ENCODE assay signal across 28 cellular contexts in the genomic region with DNA sequence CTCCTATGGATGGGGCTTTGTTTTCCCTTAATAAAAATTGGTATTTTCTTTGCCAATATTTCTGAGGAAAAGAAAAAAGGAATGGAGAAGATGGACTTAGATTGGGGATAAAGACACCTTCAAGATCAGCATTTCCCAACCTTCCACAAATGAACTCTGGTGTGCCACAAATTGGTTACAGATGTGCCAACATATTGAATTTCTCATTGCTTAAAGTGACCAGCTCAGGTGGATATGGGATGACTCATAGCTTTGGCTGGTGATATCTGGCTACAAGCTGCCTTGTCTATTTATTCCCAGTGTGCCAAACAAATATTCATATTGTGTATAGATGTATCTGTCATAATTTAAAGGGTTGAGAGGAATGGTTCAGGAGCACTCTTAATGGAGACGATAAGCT. TPM values are rescaled to one million over a fixed set of nuclear protein-coding genes. Genes with fewer than 3 reads are reported as not detected.
DNase-seq lines count a peak whose midpoint lies in the region; ATAC-seq and TF ChIP-seq lines count a peak whose summit lies in the region.
"Had no signal": no experiment of that assay in that cellular context is flagged by ENCODE, and none has a peak within 500 bp of the region (broad histone marks: within the 10 kb centered on the region; RNA-seq: fewer than 3 reads in every experiment).

No MANE protein-coding gene starts in this region.

- H3K4me1 ChIP-seq in SK-N-SH (ENCODE audit: control insufficient read depth in 1 of 2, insufficient read depth in 2 of 2, low read depth in 1 of 2, low read length in 1 of 2) (no peaks in the 10 kb centered on the region), mammary epithelial cell (ENCODE audit: insufficient read depth, low read length) (no peaks in the 10 kb centered on the region), esophagus muscularis mucosa (no peaks in the 10 kb centered on the region)
- H3K4me1 ChIP-seq: parathyroid adenoma, Peyer's patch had no signal

- no peak for TF ChIP-seq RAD21 in SK-N-SH (IDR thresholded peaks at IDR 0.05; ENCODE audit: low read length)

- ATAC-seq in SK-N-SH treated with all-trans-retinoic acid at 6 μM for 48 hours: no peak
- ATAC-seq: left ventricle myocardium superior; stimulated activated naive B cell treated with anti-CD40 and anti-IgM and Interleukin-4, amounts not matched to agents 10 μg/mL and 1 μg/mL and 100 μg/mL, for 72 hours had no signal

- no peak for TF ChIP-seq POLR2A in esophagus muscularis mucosa (IDR thresholded peaks at IDR 0.05; ENCODE audit: low read depth)

- H4K20me1 ChIP-seq in SK-N-SH (ENCODE audit: insufficient read depth): no peaks in the 10 kb centered on the region
- H4K20me1 ChIP-seq in mammary epithelial cell (ENCODE audit: insufficient read depth, low read length): no peaks in the 10 kb centered on the region

- DNase-seq in SK-N-SH: no peak
- peak; percentile 20 for DNase-seq in ELR (ENCODE audit: low read depth)
- DNase-seq in mammary epithelial cell: peak; percentile 14
- peak; percentile 2 for DNase-seq in kidney tubule cell (ENCODE audit: low spot score)
- no peak for DNase-seq in esophagus muscularis mucosa (ENCODE audit: extremely low spot score)
- DNase-seq in progenitor cell of endocrine pancreas (ENCODE audit: low spot score, unreplicated experiment): no peak
- DNase-seq in NOMO-1 treated with DMSO at 0.1 percent for 48 hours (lab: John Stamatoyannopoulos, UW; ENCODE audit: unreplicated experiment): no peak
- DNase-seq: 8988T; activated CD4-positive, alpha-beta T cell treated with anti-CD3 and anti-CD28 coated beads for 4 hours; activated CD8-positive, alpha-beta memory T cell treated with anti-CD3 and anti-CD28 coated beads for 24 hours; glutamatergic neuron; HCEC 1CT; left ventricle myocardium superior; NCI-H1436 treated with DMSO at 0.1 percent for 48 hours; NCI-H2081 treated with DMSO at 0.1 percent for 48 hours; NCI-H226; Peyer's patch; SIG-M5; small intestine; stimulated activated naive B cell treated with anti-CD40 and anti-IgM and Interleukin-4, amounts not matched to agents 10 μg/mL and 1 μg/mL and 100 μg/mL, for 72 hours; SW 1271; T-helper 9 cell had no signal

- H3K4me3 Mint-ChIP-seq in progenitor cell of endocrine pancreas (ENCODE audit: low read depth): no peak overlapping the region
- H3K4me3 Mint-ChIP-seq: brain; stimulated activated naive B cell treated with anti-CD40 and anti-IgM and Interleukin-4, amounts not matched to agents 10 μg/mL and 1 μg/mL and 100 μg/mL, for 72 hours had no signal

- H3K27ac ChIP-seq in SK-N-SH (ENCODE audit: low read depth in 2 of 2, low read length in 1 of 2) (no peak overlapping the region), mammary epithelial cell (ENCODE audit: insufficient read depth, low read depth, low read length) (no peak overlapping the region), esophagus muscularis mucosa (replicated peaks in 1 of 4) (no peak overlapping the region)
- H3K27ac ChIP-seq: parathyroid adenoma, Peyer's patch, thoracic aorta, VCaP had no signal

- H3K4me2 ChIP-seq in SK-N-SH (no peak overlapping the region), mammary epithelial cell (ENCODE audit: insufficient read depth, low read depth, low read length) (no peak overlapping the region)

- CTCF ChIA-PET in SK-N-SH (lab: Yijun Ruan, JAX): interaction anchor here (0.6 kb wide), 1 partner anchor 13 kb away, joined by 3 read pairs; no protein-coding TSS in a partner anchor
- CTCF ChIA-PET in mammary epithelial cell (lab: Charles Lee; ENCODE audit: low non-redundant PET): interaction anchor here (0.5 kb wide), 1 partner anchor 681 kb away, joined by 3 read pairs; no protein-coding TSS in a partner anchor

- H3K79me2 ChIP-seq in SK-N-SH (ENCODE audit: insufficient read depth) (no peaks in the 10 kb centered on the region), mammary epithelial cell (ENCODE audit: insufficient read depth, low read length) (no peaks in the 10 kb centered on the region)
- H3K79me2 ChIP-seq: parathyroid adenoma had no signal

- dilution Hi-C loops in mammary epithelial cell (cut with HindIII; ENCODE audit: low sequenced_read_pairs): no loop called here

- no peaks in the 10 kb centered on the region for H3K9me2 ChIP-seq in SK-N-SH

- 60% methylated on average over 1 of the region's 1 CpG for WGBS in SK-N-SH (ENCODE audit: low lambda C conversion rate)
- 94% methylated on average over 1 of the region's 1 CpG for WGBS in mammary epithelial cell (ENCODE audit: low coverage, missing lambda C conversion rate)
- WGBS in esophagus muscularis mucosa: 88% methylated on average over 1 of the region's 1 CpG

- H3K9me3 Mint-ChIP-seq in progenitor cell of endocrine pancreas (ENCODE audit: low read depth): peaks cover 4% of the 10 kb centered on the region

- H3K9ac ChIP-seq in SK-N-SH: no peak overlapping the region
- no peak overlapping the region for H3K9ac ChIP-seq in mammary epithelial cell (ENCODE audit: insufficient read depth, low read length)
- H3K9ac ChIP-seq: parathyroid adenoma had no signal

- H3K36me3 ChIP-seq in SK-N-SH (replicated peaks in 1 of 2; ENCODE audit: control insufficient read depth in 1 of 2, insufficient read depth in 2 of 2, low read length in 1 of 2) (no peaks in the 10 kb centered on the region), mammary epithelial cell (ENCODE audit: insufficient read depth, low read length) (no peaks in the 10 kb centered on the region), esophagus muscularis mucosa (no peaks in the 10 kb centered on the region)
- H3K36me3 ChIP-seq: Peyer's patch, thoracic aorta had no signal

- no peaks in the 10 kb centered on the region for H3F3A ChIP-seq in SK-N-SH (replicated peaks; ENCODE audit: insufficient read depth)

- H3K9me3 ChIP-seq in SK-N-SH (no peaks in the 10 kb centered on the region), mammary epithelial cell (replicated peaks; ENCODE audit: insufficient read depth, low read length) (no peaks in the 10 kb centered on the region), esophagus muscularis mucosa (peaks cover 0 to 9% (median 0%) of the 10 kb centered on the region in 4 donors)
- H3K9me3 ChIP-seq: Peyer's patch, thoracic aorta had no signal

- H3K4me1 Mint-ChIP-seq in progenitor cell of endocrine pancreas (ENCODE audit: low read depth): peaks cover 3% of the 10 kb centered on the region
- H3K4me1 Mint-ChIP-seq: stimulated activated naive B cell treated with anti-CD40 and anti-IgM and Interleukin-4, amounts not matched to agents 10 μg/mL and 1 μg/mL and 100 μg/mL, for 72 hours had no signal

- in situ Hi-C loops in mammary epithelial cell (cut with MboI; ENCODE audit: low sequenced_read_pairs in 2 of 2): no loop called here

- no peaks in the 10 kb centered on the region for H3K27me3 Mint-ChIP-seq in progenitor cell of endocrine pancreas
- H3K27me3 Mint-ChIP-seq: brain; stimulated activated naive B cell treated with anti-CD40 and anti-IgM and Interleukin-4, amounts not matched to agents 10 μg/mL and 1 μg/mL and 100 μg/mL, for 72 hours had no signal

- H3K36me3 Mint-ChIP-seq in progenitor cell of endocrine pancreas (ENCODE audit: insufficient read depth): no peaks in the 10 kb centered on the region
- H3K36me3 Mint-ChIP-seq: brain; stimulated activated naive B cell treated with anti-CD40 and anti-IgM and Interleukin-4, amounts not matched to agents 10 μg/mL and 1 μg/mL and 100 μg/mL, for 72 hours had no signal

- TF ChIP-seq EP300 in SK-N-SH (IDR thresholded peaks at IDR 0.05; ENCODE audit: borderline replicate concordance in 1 of 2, low read depth in 1 of 2, low read length in 1 of 2) (no peak), esophagus muscularis mucosa (IDR thresholded peaks at IDR 0.05) (no peak)

- no peak for TF ChIP-seq CTCF in SK-N-SH (IDR thresholded peaks at IDR 0.05)
- TF ChIP-seq CTCF in mammary epithelial cell (conservative IDR thresholded peaks at IDR 0.05 in 1 of 2, IDR thresholded peaks at IDR 0.05 in 1 of 2; ENCODE audit: extremely low read depth in 1 of 2, insufficient read depth in 1 of 2, low read depth in 1 of 2, low read length in 2 of 2): no peak
- no peak for TF ChIP-seq CTCF in esophagus muscularis mucosa (IDR thresholded peaks at IDR 0.05)
- TF ChIP-seq CTCF in progenitor cell of endocrine pancreas (IDR thresholded peaks at IDR 0.05; ENCODE audit: unreplicated experiment): no peak

- H3K4me3 ChIP-seq in SK-N-SH (ENCODE audit: low read depth in 2 of 2, low read length in 1 of 2) (no peak overlapping the region), mammary epithelial cell (replicated peaks in 1 of 3; ENCODE audit: insufficient read depth in 1 of 3, low read depth in 2 of 3, low read length in 3 of 3) (no peak overlapping the region), esophagus muscularis mucosa (no peak overlapping the region)
- H3K4me3 ChIP-seq: Peyer's patch, thoracic aorta had no signal

- POLR2A ChIA-PET in SK-N-SH (lab: Yijun Ruan, JAX): no interaction called here

- no peak overlapping the region for H2AFZ ChIP-seq in SK-N-SH (ENCODE audit: low read depth)
- no peak overlapping the region for H2AFZ ChIP-seq in mammary epithelial cell (ENCODE audit: low read depth, low read length)
- H2AFZ ChIP-seq: parathyroid adenoma had no signal

- H3K27me3 ChIP-seq in SK-N-SH (ENCODE audit: insufficient read depth): no peaks in the 10 kb centered on the region
- no peaks in the 10 kb centered on the region for H3K27me3 ChIP-seq in mammary epithelial cell (ENCODE audit: insufficient read depth, low read length)
- no peaks in the 10 kb centered on the region for H3K27me3 ChIP-seq in esophagus muscularis mucosa
- H3K27me3 ChIP-seq: Peyer's patch had no signal

- intact Hi-C loops in mammary epithelial cell (cut with micrococcal nuclease): no loop called here
- intact Hi-C loops in esophagus muscularis mucosa (cut with DNase I): no loop called here

- no TSS peak for BruUV-seq in mammary epithelial cell (replicated peaks; lab: Mats Ljungman, UMichigan)

- H3K27ac Mint-ChIP-seq in progenitor cell of endocrine pancreas: no peak overlapping the region
- H3K27ac Mint-ChIP-seq: stimulated activated naive B cell treated with anti-CD40 and anti-IgM and Interleukin-4, amounts not matched to agents 10 μg/mL and 1 μg/mL and 100 μg/mL, for 72 hours had no signal

TF ChIP-seq in SK-N-SH, 30 proteins besides CTCF, POLR2A, EP300 and RAD21:
- no peak for TF ChIP-seq RCOR1 (IDR thresholded peaks at IDR 0.05; ENCODE audit: low read length)
- peak; percentile 21; the same call in 1 of the 2 replicates for TF ChIP-seq JUND (IDR thresholded peaks at IDR 0.05)
- peak; percentile 63 for TF ChIP-seq TCF12 (IDR thresholded peaks at IDR 0.05)

TF ChIP-seq in SK-N-SH treated with all-trans-retinoic acid at 6 μM for 48 hours, 23 proteins besides CTCF, POLR2A, EP300 and RAD21 (continues in another document):
- no peak for TF ChIP-seq SNAI2 (CRISPR knock-in tag; IDR thresholded peaks at IDR 0.05)
- no peak for TF ChIP-seq ZNF8 (CRISPR knock-in tag; IDR thresholded peaks at IDR 0.05)
- TF ChIP-seq ZNF565 (CRISPR knock-in tag; conservative IDR thresholded peaks at IDR 0.05; ENCODE audit: low read depth): no peak
- TF ChIP-seq ARNTL (CRISPR knock-in tag; IDR thresholded peaks at IDR 0.05; ENCODE audit: borderline replicate concordance, low read depth): no peak

RNA-seq across cellular contexts. Expression of gene THEMIS, which starts 32.5 kb away (rescaled TPM):
- polyA plus RNA-seq in SK-N-SH (2012; rRNA removed) (not detected in 2 replicates), mammary epithelial cell (not detected)
- polyA plus RNA-seq in SK-N-SH (2012; cell fraction: cytosol; rRNA removed): not detected in 2 replicates
- not detected in 2 replicates for polyA plus RNA-seq in SK-N-SH (2012; cell fraction: nucleus; rRNA removed)
- total RNA-seq in mammary epithelial cell (not detected), esophagus muscularis mucosa (under 1 TPM; 0.23 to 0.99 (median 0.61) TPM), progenitor cell of endocrine pancreas (not detected in 2 replicates)
- not detected for polyA minus RNA-seq in mammary epithelial cell
- total RNA-seq: chondrocyte had no signal

Comparison
In these comparisons a context has a peak if more than half of its experiments do, and no peak if none do; other contexts are left out.
1. DNase-seq: peak in ELR (single experiment), mammary epithelial cell (single experiment) and kidney tubule cell (single experiment); none in SK-N-SH (single experiment), esophagus muscularis mucosa (single experiment), progenitor cell of endocrine pancreas (single experiment) and NOMO-1 treated with DMSO at 0.1 percent for 48 hours (single experiment).